ENCODE assay signal across 9 cellular contexts in the genomic region with DNA sequence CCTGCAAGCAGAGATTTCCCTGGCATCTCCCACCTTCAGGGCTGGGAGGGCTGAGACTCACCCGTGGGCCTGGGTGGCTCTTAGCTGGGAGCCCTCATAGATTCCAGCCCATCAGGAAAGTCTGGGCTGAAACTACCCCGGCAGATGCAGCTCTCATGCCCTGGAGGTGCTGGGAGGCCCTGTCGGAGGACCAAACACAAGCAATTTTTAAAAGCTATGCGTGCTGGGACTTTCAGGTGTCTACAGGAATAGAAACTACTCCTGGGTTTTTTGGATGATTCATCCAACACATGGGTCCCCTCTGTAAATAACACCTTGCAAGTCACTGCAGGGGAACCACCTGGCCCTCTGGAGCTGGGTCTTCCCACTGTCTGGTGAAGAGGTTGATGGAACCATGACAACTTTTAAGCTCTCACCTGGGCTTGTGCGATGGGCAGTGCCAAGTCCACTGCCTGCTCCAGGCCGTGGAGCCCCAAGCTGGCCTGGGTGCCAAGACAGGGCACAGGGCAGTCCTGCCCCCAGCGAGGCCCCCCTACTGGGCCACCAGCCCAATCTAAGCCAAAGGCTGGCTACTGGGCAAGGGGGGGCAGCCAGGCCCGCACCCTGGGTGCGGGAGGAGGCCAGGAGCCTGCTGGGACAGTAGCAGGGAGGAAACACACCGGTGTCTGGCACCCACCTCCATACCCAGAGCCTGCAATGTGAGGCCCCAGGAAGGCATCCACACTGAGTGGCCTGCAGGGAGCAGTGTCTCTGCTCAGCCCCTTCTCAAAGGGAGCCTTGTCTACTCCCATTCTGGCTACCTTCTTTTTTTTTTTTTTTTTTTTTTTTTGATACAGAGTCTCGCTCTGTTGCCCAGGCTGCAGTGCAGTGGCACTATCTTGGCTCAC. TPM values are rescaled to one million over a fixed set of nuclear protein-coding genes. Genes with fewer than 3 reads are reported as not detected.
DNase-seq lines count a peak whose midpoint lies in the region; ATAC-seq lines count a peak whose summit lies in the region.
"Had no signal": no experiment of that assay in that cellular context is flagged by ENCODE, and none has a peak within 500 bp of the region (broad histone marks: within the 10 kb centered on the region; RNA-seq: fewer than 3 reads in every experiment).

No MANE protein-coding gene starts in this region.

- no peaks in the 10 kb centered on the region for H3K36me3 ChIP-seq in MG63

- no peaks in the 10 kb centered on the region for H3K27me3 Mint-ChIP-seq in IgD-negative memory B cell

- no peak overlapping the region for H3K4me3 ChIP-seq in MG63

- no peaks in the 10 kb centered on the region for H3K36me3 Mint-ChIP-seq in IgD-negative memory B cell

- peaks cover 17 to 21% (median 19%) of the 10 kb centered on the region in 3 donors for H3K4me1 Mint-ChIP-seq in IgD-negative memory B cell

- H3K27ac Mint-ChIP-seq in IgD-negative memory B cell = peak overlapping the region in 1 of 3 donors; percentile 90

- peak; percentile 42 for DNase-seq in COLO829 (ENCODE audit: low spot score)
- peak; percentile 12 for DNase-seq in effector CD4-positive, alpha-beta T cell
- no peak for DNase-seq in activated gamma-delta T cell treated with Interleukin-2 at 50 U/mL for 16 hours
- DNase-seq in NCI-H2107 treated with DMSO at 0.1 percent for 48 hours (lab: John Stamatoyannopoulos, UW; ENCODE audit: unreplicated experiment) = no peak
- DNase-seq in NCI-H774 (lab: John Stamatoyannopoulos, UW) = no peak
- no peak for DNase-seq in MG63

- no peaks in the 10 kb centered on the region for H3K9me3 ChIP-seq in MG63

- peak overlapping the region in 3 of 4 donors; percentile 41 to 94 (median 70) for H3K4me3 Mint-ChIP-seq in IgD-negative memory B cell

- H3K27me3 ChIP-seq in MG63 = peaks cover 4% of the 10 kb centered on the region; the same call in 1 of the 2 replicates

- peak; percentile 41 for ATAC-seq in GM21360 (IDR thresholded peaks at IDR 0.05; ENCODE audit: unreplicated experiment)

- H3K9me3 Mint-ChIP-seq in IgD-negative memory B cell = no peaks in the 10 kb centered on the region

RNA-seq across cellular contexts. Expression of a gene that starts 1.1 kb away (rescaled TPM):
- 1.9 TPM for polyA plus RNA-seq in IgD-negative memory B cell
- not detected in 2 replicates for total RNA-seq in MG63 (2014; rRNA removed; shearing (Covaris generic); ENCODE audit: low replicate concordance)
- total RNA-seq: lung microvascular endothelial cell had no signal

Comparison
In these comparisons a context has a peak if more than half of its experiments do, and no peak if none do; other contexts are left out.
1. DNase-seq: peak in COLO829 (single experiment) and effector CD4-positive, alpha-beta T cell (single experiment); none in activated gamma-delta T cell treated with Interleukin-2 at 50 U/mL for 16 hours (single experiment), NCI-H2107 treated with DMSO at 0.1 percent for 48 hours (single experiment), NCI-H774 (single experiment) and MG63 (single experiment).